ENCODE assay signal across 9 cellular contexts in the genomic region with DNA sequence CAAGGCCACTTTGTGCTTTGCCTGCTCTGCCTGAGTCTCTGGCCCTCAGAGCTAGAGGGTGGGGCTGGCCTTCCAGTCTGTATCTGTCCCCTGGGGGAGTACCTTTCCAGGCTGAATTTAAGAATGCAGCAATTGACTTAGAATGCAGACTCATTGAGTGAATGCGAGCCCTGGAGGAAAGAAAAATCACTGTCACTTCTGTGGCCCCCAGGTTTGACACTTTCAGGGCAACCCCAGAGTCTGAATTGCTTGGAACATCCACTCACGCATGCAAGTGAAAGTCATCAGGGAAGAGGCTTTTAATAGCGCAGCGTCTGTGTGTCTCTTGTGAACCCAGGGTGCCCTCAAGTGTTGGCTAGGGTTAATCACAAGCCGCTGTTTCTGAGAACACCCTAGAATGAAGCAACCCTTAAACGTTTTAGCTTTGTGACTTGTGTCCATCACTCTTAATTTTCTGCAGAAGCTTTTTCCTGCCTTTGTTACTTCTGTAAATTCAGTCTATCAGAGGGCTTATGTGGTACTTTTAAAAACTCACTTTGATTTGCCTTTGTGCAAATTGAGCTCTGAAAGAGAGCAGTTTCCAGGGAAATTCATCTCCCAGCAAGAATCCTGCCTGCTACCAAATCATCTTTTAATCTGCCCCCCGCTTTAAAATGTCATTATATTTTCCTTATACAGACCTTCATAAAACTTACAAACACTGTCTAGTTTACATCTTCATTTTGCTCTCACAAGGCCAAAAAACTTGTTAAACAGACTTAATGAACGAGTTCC.
DNase-seq lines count a peak whose midpoint lies in the region; ATAC-seq and TF ChIP-seq lines count a peak whose summit lies in the region.
"Had no signal": no experiment of that assay in that cellular context is flagged by ENCODE, and none has a peak within 500 bp of the region (broad histone marks: within the 10 kb centered on the region; RNA-seq: fewer than 3 reads in every experiment).

No MANE protein-coding gene starts in this region.

- peaks cover 0 to 7% (median 0%) of the 10 kb centered on the region in 3 donors for H3K4me1 Mint-ChIP-seq in naive B cell

- H3K27ac Mint-ChIP-seq in naive B cell: peak overlapping the region in 1 of 6 donors; percentile 56

- ATAC-seq in GM18502 (IDR thresholded peaks at IDR 0.05; ENCODE audit: poor library complexity, unreplicated experiment) (peak; percentile 79), HG03175 (IDR thresholded peaks at IDR 0.05; ENCODE audit: unreplicated experiment) (peak; percentile 70), naive B cell (ENCODE audit: low read depth in 2 of 2) (peak; percentile 69 to 79)
- ATAC-seq in stimulated activated naive CD8-positive, alpha-beta T cell treated with anti-CD3 and anti-CD28 coated beads, Interleukin-15, Interleukin-2, amounts not matched to agents 100 U/mL and 50 U/mL, for 24 hours: peak; percentile 87

- H3K4me3 ChIP-seq in AG04449 (ENCODE audit: low read depth, low read length) (no peak overlapping the region), epithelial cell of esophagus (ENCODE audit: low read length) (no peak overlapping the region)
- H3K4me3 ChIP-seq: tibial artery had no signal

- peaks cover 8 to 14% (median 9%) of the 10 kb centered on the region in 3 donors for H3K27me3 Mint-ChIP-seq in naive B cell

- peak; percentile 47 for TF ChIP-seq CTCF in AG04449 (IDR thresholded peaks at IDR 0.05; ENCODE audit: insufficient read depth, low read length, missing control alignments)
- peak; percentile 90 for TF ChIP-seq CTCF in epithelial cell of esophagus (IDR thresholded peaks at IDR 0.05; ENCODE audit: insufficient read depth, low read depth, low read length, missing control alignments)

- POLR2A ChIA-PET in AG04449 (lab: Yijun Ruan, JAX): no interaction called here

- DNase-seq in AG04449 (ENCODE audit: low read depth, low spot score): peak; percentile 12
- DNase-seq in NCI-H82 (lab: John Stamatoyannopoulos, UW): peak; percentile 86
- DNase-seq in activated CD8-positive, alpha-beta memory T cell treated with anti-CD3 and anti-CD28 coated beads for 24 hours: peak; percentile 71
- DNase-seq in epithelial cell of esophagus (ENCODE audit: low read depth): peak; percentile 84
- DNase-seq in naive B cell: peak; percentile 23
- DNase-seq in stimulated activated naive CD8-positive, alpha-beta T cell treated with anti-CD3 and anti-CD28 coated beads, Interleukin-15, Interleukin-2, amounts not matched to agents 100 U/mL and 50 U/mL, for 24 hours: peak; percentile 48

- H3K4me3 Mint-ChIP-seq in naive B cell: no peak overlapping the region

- H3K9me3 Mint-ChIP-seq in naive B cell: peaks cover 0 to 1% (median 0%) of the 10 kb centered on the region in 7 donors

- CTCF ChIA-PET in AG04449 (lab: Yijun Ruan, JAX): interaction anchor here (0.6 to 1.5 kb wide), 5 partner anchors 9 to 1583 kb away, joined by 3 to 6 read pairs (median 4); no protein-coding TSS in a partner anchor

- H3K36me3 Mint-ChIP-seq in naive B cell: no peaks in the 10 kb centered on the region

Comparison
In these comparisons a context has a peak if more than half of its experiments do, and no peak if none do; other contexts are left out.
1. DNase-seq: peak in every context shown above with its lines; median percentile 86 in NCI-H82; 84 in epithelial cell of esophagus; 71 in activated CD8-positive, alpha-beta memory T cell treated with anti-CD3 and anti-CD28 coated beads for 24 hours; 48 in stimulated activated naive CD8-positive, alpha-beta T cell treated with anti-CD3 and anti-CD28 coated beads, Interleukin-15, Interleukin-2, amounts not matched to agents 100 U/mL and 50 U/mL, for 24 hours; 23 in naive B cell; 12 in AG04449.